ENCODE assay signal across 19 cellular contexts in genomic region chr12:66934289-66934688, GRCh38.
DNase-seq lines count a peak whose midpoint lies in the region; ATAC-seq and TF ChIP-seq lines count a peak whose summit lies in the region.
"Had no signal": no experiment of that assay in that cellular context is flagged by ENCODE, and none has a peak within 500 bp of the region (broad histone marks: within the 10 kb centered on the region; RNA-seq: fewer than 3 reads in every experiment).

No MANE protein-coding gene starts in this region.

- no peaks in the 10 kb centered on the region for H3K36me3 ChIP-seq in lower lobe of right lung
- H3K36me3 ChIP-seq: BLaER1 had no signal

- intact Hi-C loops in lower lobe of right lung (cut with DNase I): no loop called here

- peak; percentile 61 to 72 for ATAC-seq in lower lobe of right lung
- ATAC-seq: CD8-positive, alpha-beta T cell; GM12878 had no signal

- H3K4me1 ChIP-seq in lower lobe of right lung: no peaks in the 10 kb centered on the region
- H3K4me1 ChIP-seq: BLaER1 had no signal

- no peak overlapping the region for H3K4me3 ChIP-seq in lower lobe of right lung
- H3K4me3 ChIP-seq: BLaER1, GM12878, GM23248 had no signal

- no peaks in the 10 kb centered on the region for H3K9me3 ChIP-seq in lower lobe of right lung
- H3K9me3 ChIP-seq: BLaER1 had no signal

- H3K27me3 ChIP-seq in lower lobe of right lung (ENCODE audit: low read depth): no peaks in the 10 kb centered on the region
- H3K27me3 ChIP-seq: BLaER1 had no signal

- DNase-seq in DMS53 (lab: John Stamatoyannopoulos, UW) (peak; percentile 48), DMS53 treated with DMSO at 0.1 percent for 48 hours (lab: John Stamatoyannopoulos, UW; ENCODE audit: unreplicated experiment) (no peak), caudate nucleus (lab: John Stamatoyannopoulos, UW) (no peak), lower lobe of right lung (no peak), NCI-H1417 (lab: John Stamatoyannopoulos, UW) (no peak), SHP77 (lab: John Stamatoyannopoulos, UW) (no peak)
- no peak for DNase-seq in stimulated activated CD4-positive, alpha-beta T cell treated with anti-CD3 and anti-CD28 coated beads, Interleukin-4, amount 100 ng/mL, for 24 hours
- DNase-seq: CD4-positive, CD25-positive, alpha-beta regulatory T cell; CD8-positive, alpha-beta T cell; DMS79; EL; GDM1; GM23248; H7; HCEC 1CT had no signal

- H3K27ac ChIP-seq in caudate nucleus (ENCODE audit: low read depth, low read length) (peak overlapping the region; percentile 55), lower lobe of right lung (no peak overlapping the region)
- H3K27ac ChIP-seq: 22Rv1, BLaER1, C4-2B, GM23248 had no signal

- TF ChIP-seq CTCF in lower lobe of right lung (IDR thresholded peaks at IDR 0.05): no peak
